In genomic region chr4:3285558-3286334, GRCh38 we compare ENCODE assay signal across 8 cellular contexts. TPM values are rescaled to one million over a fixed set of nuclear protein-coding genes. Genes with fewer than 3 reads are reported as not detected.
A peak's percentile ranks its signal among the peaks of the same experiment; 100 is the strongest.
DNase-seq lines count a peak whose midpoint lies in the region; ATAC-seq and TF ChIP-seq lines count a peak whose summit lies in the region.

No MANE protein-coding gene starts in this region.

- peaks cover 7% of the 10 kb centered on the region for H3K27me3 Mint-ChIP-seq in glutamatergic neuron (ENCODE audit: unreplicated experiment)

- H3K9me3 ChIP-seq in thoracic aorta, result no peaks in the 10 kb centered on the region

- H3K27ac Mint-ChIP-seq in glutamatergic neuron (ENCODE audit: unreplicated experiment), result no peak overlapping the region

- DNase-seq in Ammon's horn (ENCODE audit: low spot score) (peak; percentile 67), choroid plexus epithelial cell (ENCODE audit: low read depth) (peak; percentile 63), thoracic aorta (ENCODE audit: low spot score) (no peak), T-helper 9 cell (no peak), glutamatergic neuron (no peak), HT-29 (ENCODE audit: low spot score) (no peak)

- peaks cover 3% of the 10 kb centered on the region for H3K4me1 Mint-ChIP-seq in glutamatergic neuron (ENCODE audit: low read depth, unreplicated experiment)

- peaks cover 10% of the 10 kb centered on the region for H3K9me3 Mint-ChIP-seq in glutamatergic neuron (ENCODE audit: unreplicated experiment)

- H3K4me3 Mint-ChIP-seq in glutamatergic neuron (ENCODE audit: unreplicated experiment), result no peak overlapping the region

- peaks cover 0 to 7% of the 10 kb centered on the region in 2 donors for H3K4me1 ChIP-seq in thoracic aorta (ENCODE audit: control insufficient read depth in 1 of 2, low read depth in 2 of 2)

- TF ChIP-seq CTCF in choroid plexus epithelial cell (conservative IDR thresholded peaks at IDR 0.05; ENCODE audit: low read depth, low read length), result no peak
- no peak for TF ChIP-seq CTCF in thoracic aorta (IDR thresholded peaks at IDR 0.05)
- TF ChIP-seq CTCF in glutamatergic neuron (IDR thresholded peaks at IDR 0.05; ENCODE audit: partially characterized antibody, unreplicated experiment), result no peak

- no peak overlapping the region for H3K4me3 ChIP-seq in choroid plexus epithelial cell (ENCODE audit: low read depth, low read length)
- peak overlapping the region; percentile 20 for H3K4me3 ChIP-seq in thoracic aorta

- H3K27me3 ChIP-seq in thoracic aorta (replicated peaks; ENCODE audit: insufficient read depth), result peaks cover 5% of the 10 kb centered on the region

- peak; percentile 75 for ATAC-seq in GM19455 (IDR thresholded peaks at IDR 0.05; ENCODE audit: unreplicated experiment)
- peak; percentile 74 for ATAC-seq in HG03571 (IDR thresholded peaks at IDR 0.05; ENCODE audit: unreplicated experiment)
- ATAC-seq in thoracic aorta (ENCODE audit: insufficient number of reproducible peaks, low FRiP score, low read depth), result no peak

- no peak overlapping the region for H3K27ac ChIP-seq in thoracic aorta

- no peaks in the 10 kb centered on the region for H3K36me3 ChIP-seq in thoracic aorta

- H3K36me3 Mint-ChIP-seq in glutamatergic neuron (ENCODE audit: unreplicated experiment), result peaks cover 10% of the 10 kb centered on the region

RNA-seq across cellular contexts. Expression of gene RGS12, which starts 7.1 kb away (rescaled TPM):
- total RNA-seq in thoracic aorta, result 10 to 100 TPM; 13.5 to 43.6 TPM
- 107 TPM for total RNA-seq in glutamatergic neuron (ENCODE audit: unreplicated experiment)
- total RNA-seq in HT-29 (2014; rRNA removed; shearing (Covaris generic)), result 7.1 and 7.6 TPM in 2 replicates

RNA-seq across cellular contexts. Expression of gene MSANTD1, which starts 36.8 kb away (rescaled TPM):
- total RNA-seq in thoracic aorta (1 to 10 TPM; 1.4 to 2.8 TPM), glutamatergic neuron (ENCODE audit: unreplicated experiment) (2.6 TPM)
- 0.41 and 0.44 TPM in 2 replicates for total RNA-seq in HT-29 (2014; rRNA removed; shearing (Covaris generic))

Comparison
In these comparisons a context has a peak if more than half of its experiments do, and no peak if none do; other contexts are left out.
1. DNase-seq: peak in Ammon's horn (single experiment) and choroid plexus epithelial cell (single experiment); none in thoracic aorta (single experiment), T-helper 9 cell (single experiment), glutamatergic neuron (single experiment) and HT-29 (single experiment).